In the genomic region with DNA sequence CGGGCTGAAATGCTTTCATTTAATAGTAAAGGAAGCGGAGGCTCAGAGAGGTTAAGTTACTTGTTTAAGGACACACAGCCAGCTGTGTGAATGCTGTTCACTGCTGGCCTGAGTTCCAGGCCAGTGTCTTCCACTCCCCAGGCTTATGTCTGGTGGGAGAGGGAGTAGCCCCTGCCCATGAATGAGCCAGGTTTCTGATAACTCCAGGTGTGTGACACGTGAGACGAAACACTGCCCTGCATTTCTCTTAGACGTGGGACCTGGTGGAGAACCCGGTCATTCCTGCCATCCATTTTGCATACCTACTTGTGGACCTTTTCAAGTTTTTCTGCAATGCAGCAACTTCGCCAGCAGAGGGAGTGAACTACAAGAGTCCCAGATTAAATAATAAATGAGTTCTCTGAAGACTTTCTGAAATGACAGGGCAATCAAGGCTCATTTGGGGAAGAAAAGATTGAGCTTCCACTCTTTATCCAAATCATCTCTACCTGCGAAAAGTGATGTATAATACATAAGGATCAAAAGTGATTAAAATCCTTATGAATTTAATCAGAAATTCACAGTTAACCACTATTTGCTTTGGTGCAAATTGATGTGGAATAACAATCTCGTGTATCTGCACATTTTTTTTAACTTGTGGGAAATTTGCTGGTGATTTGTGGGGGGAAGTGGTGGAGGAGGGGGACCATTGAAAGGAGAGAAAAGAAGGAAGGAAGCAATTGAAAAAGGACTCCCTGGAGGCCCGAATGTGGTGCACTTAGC, we compare ENCODE assay signal across 8 cellular contexts.
DNase-seq lines count a peak whose midpoint lies in the region; ATAC-seq and TF ChIP-seq lines count a peak whose summit lies in the region.

No MANE protein-coding gene starts in this region.

- H3K9me3 ChIP-seq in colonic mucosa (no peaks in the 10 kb centered on the region), liver (ENCODE audit: control insufficient read depth in 4 of 4, low read length in 3 of 4) (no peaks in the 10 kb centered on the region)

- peak; percentile 69 to 81 for TF ChIP-seq RAD21 in liver (IDR thresholded peaks at IDR 0.05)

- no peak for ATAC-seq in GM18907 (IDR thresholded peaks at IDR 0.05; ENCODE audit: unreplicated experiment)

- H3K27ac ChIP-seq in colonic mucosa (no peak overlapping the region), liver (ENCODE audit: low read depth in 1 of 2, low read length in 2 of 2) (no peak overlapping the region)

- H3K4me1 ChIP-seq in colonic mucosa (no peaks in the 10 kb centered on the region), liver (ENCODE audit: control insufficient read depth in 4 of 4, insufficient read depth in 4 of 4, low read length in 3 of 4) (peaks cover 0 to 3% (median 0%) of the 10 kb centered on the region in 4 donors)

- H3K9ac ChIP-seq in colonic mucosa (ENCODE audit: low read depth in 2 of 2, low read length in 2 of 2): no peak overlapping the region
- no peak overlapping the region for H3K9ac ChIP-seq in liver (ENCODE audit: low read depth in 1 of 2, low read length in 2 of 2)

- intact Hi-C loops in colonic mucosa (cut with DNase I): no loop called here

- WGBS in liver: 37% methylated on average over 10 of the region's 10 CpGs

- peak; percentile 84 for TF ChIP-seq CTCF in colonic mucosa (IDR thresholded peaks at IDR 0.05)
- peak; percentile 84 for TF ChIP-seq CTCF in liver (IDR thresholded peaks at IDR 0.05; ENCODE audit: low read depth, low read length, missing input control)

- H3K36me3 ChIP-seq in colonic mucosa: no peaks in the 10 kb centered on the region
- H3K36me3 ChIP-seq in liver (ENCODE audit: control insufficient read depth in 4 of 4, insufficient read depth in 3 of 4, low read depth in 1 of 4, low read length in 3 of 4): no peaks in the 10 kb centered on the region

- H3K27me3 ChIP-seq in colonic mucosa (no peaks in the 10 kb centered on the region), liver (ENCODE audit: control insufficient read depth in 4 of 4, insufficient read depth in 4 of 4, low read length in 3 of 4) (peaks cover 0 to 2% (median 0%) of the 10 kb centered on the region in 4 donors)

- DNase-seq in A172 (ENCODE audit: low spot score) (peak; percentile 61), GM04504 (ENCODE audit: low read depth) (peak; percentile 34), NCI-H1092 treated with DMSO at 0.1 percent for 48 hours (lab: John Stamatoyannopoulos, UW) (peak; percentile 30), T-helper 2 cell (peak in 3 of 5 experiments; percentile 26 to 62 (median 27)), colonic mucosa (peak; percentile 45)
- DNase-seq in stimulated activated CD8-positive, alpha-beta memory T cell treated with anti-CD3 and anti-CD28 coated beads, Interleukin-4, amount 100 ng/mL, for 4 hours (ENCODE audit: low read depth in 2 of 2, low spot score in 1 of 2): peak; percentile 10 to 16

- no peak overlapping the region for H3K4me3 ChIP-seq in colonic mucosa
- no peak overlapping the region for H3K4me3 ChIP-seq in liver (ENCODE audit: low read depth in 1 of 3, low read length in 3 of 3)

TF ChIP-seq in liver, 16 proteins besides CTCF, POLR2A, EP300 and RAD21:
- TF ChIP-seq, protein P1, sequence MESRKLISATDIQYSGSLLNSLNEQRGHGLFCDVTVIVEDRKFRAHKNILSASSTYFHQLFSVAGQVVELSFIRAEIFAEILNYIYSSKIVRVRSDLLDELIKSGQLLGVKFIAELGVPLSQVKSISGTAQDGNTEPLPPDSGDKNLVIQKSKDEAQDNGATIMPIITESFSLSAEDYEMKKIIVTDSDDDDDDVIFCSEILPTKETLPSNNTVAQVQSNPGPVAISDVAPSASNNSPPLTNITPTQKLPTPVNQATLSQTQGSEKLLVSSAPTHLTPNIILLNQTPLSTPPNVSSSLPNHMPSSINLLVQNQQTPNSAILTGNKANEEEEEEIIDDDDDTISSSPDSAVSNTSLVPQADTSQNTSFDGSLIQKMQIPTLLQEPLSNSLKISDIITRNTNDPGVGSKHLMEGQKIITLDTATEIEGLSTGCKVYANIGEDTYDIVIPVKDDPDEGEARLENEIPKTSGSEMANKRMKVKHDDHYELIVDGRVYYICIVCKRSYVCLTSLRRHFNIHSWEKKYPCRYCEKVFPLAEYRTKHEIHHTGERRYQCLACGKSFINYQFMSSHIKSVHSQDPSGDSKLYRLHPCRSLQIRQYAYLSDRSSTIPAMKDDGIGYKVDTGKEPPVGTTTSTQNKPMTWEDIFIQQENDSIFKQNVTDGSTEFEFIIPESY (IDR thresholded peaks at IDR 0.05): no peak
- TF ChIP-seq SP1 (IDR thresholded peaks at IDR 0.05): no peak
- no peak for TF ChIP-seq NR2F2 (IDR thresholded peaks at IDR 0.05)
- TF ChIP-seq GABPA (IDR thresholded peaks at IDR 0.05 in 1 of 2, conservative IDR thresholded peaks at IDR 0.05 in 1 of 2): no peak
- TF ChIP-seq JUND (IDR thresholded peaks at IDR 0.05): no peak
- TF ChIP-seq HNF4A (conservative IDR thresholded peaks at IDR 0.05): no peak
- no peak for TF ChIP-seq ATF3 (IDR thresholded peaks at IDR 0.05)
- no peak for TF ChIP-seq EGR1 (IDR thresholded peaks at IDR 0.05; ENCODE audit: low read depth in 2 of 2)
- TF ChIP-seq HNF4G (IDR thresholded peaks at IDR 0.05): no peak
- no peak for TF ChIP-seq RXRA (IDR thresholded peaks at IDR 0.05)
- no peak for TF ChIP-seq REST (IDR thresholded peaks at IDR 0.05)
- TF ChIP-seq TAF1 (conservative IDR thresholded peaks at IDR 0.05): no peak
- TF ChIP-seq FOXA1 (IDR thresholded peaks at IDR 0.05): no peak
- no peak for TF ChIP-seq FOXA2 (IDR thresholded peaks at IDR 0.05)
- TF ChIP-seq, protein P2, sequence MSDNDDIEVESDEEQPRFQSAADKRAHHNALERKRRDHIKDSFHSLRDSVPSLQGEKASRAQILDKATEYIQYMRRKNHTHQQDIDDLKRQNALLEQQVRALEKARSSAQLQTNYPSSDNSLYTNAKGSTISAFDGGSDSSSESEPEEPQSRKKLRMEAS (IDR thresholded peaks at IDR 0.05): no peak
- no peak for TF ChIP-seq YY1 (IDR thresholded peaks at IDR 0.05)
